Comparison of ENCODE assay signal across 10 cellular contexts in genomic region chr12:21775130-21775920, GRCh38. TPM values are rescaled to one million over a fixed set of nuclear protein-coding genes. Genes with fewer than 3 reads are reported as not detected.
A peak's percentile ranks its signal among the peaks of the same experiment; 100 is the strongest.
DNase-seq lines count a peak whose midpoint lies in the region; ATAC-seq and TF ChIP-seq lines count a peak whose summit lies in the region.
"Had no signal": no experiment of that assay in that cellular context is flagged by ENCODE, and none has a peak within 500 bp of the region (broad histone marks: within the 10 kb centered on the region; RNA-seq: fewer than 3 reads in every experiment).

No MANE protein-coding gene starts in this region.

- H3K4me1 Mint-ChIP-seq in activated naive CD4-positive, alpha-beta T cell treated with anti-CD3 and anti-CD28 coated beads for 36 hours (ENCODE audit: low read depth): peaks cover 10% of the 10 kb centered on the region
- H3K4me1 Mint-ChIP-seq in endodermal cell (peaks cover 6% of the 10 kb centered on the region), type B pancreatic cell (ENCODE audit: unreplicated experiment) (no peaks in the 10 kb centered on the region)

- peak overlapping the region; percentile 69 for H3K4me3 ChIP-seq in endodermal cell (ENCODE audit: low read length)
- no peak overlapping the region for H3K4me3 ChIP-seq in mucosa of stomach (ENCODE audit: low read length)
- H3K4me3 ChIP-seq: BLaER1 had no signal

- no peak for TF ChIP-seq CTCF in endodermal cell (conservative IDR thresholded peaks at IDR 0.05)
- no peak for TF ChIP-seq CTCF in type B pancreatic cell (conservative IDR thresholded peaks at IDR 0.05)

- no peak overlapping the region for H3K9ac ChIP-seq in endodermal cell (ENCODE audit: extremely low read depth, low read length, poor library complexity, severe bottlenecking)
- H3K9ac ChIP-seq in mucosa of stomach (ENCODE audit: low read length): peak overlapping the region; percentile 25
- H3K9ac ChIP-seq: BLaER1 had no signal

- no peak for DNase-seq in activated naive CD4-positive, alpha-beta T cell treated with anti-CD3 and anti-CD28 coated beads for 36 hours
- DNase-seq in activated naive CD4-positive, alpha-beta T cell treated with anti-CD3 and anti-CD28 coated beads, Interleukin-2, amount 50 U/mL, for 16 hours: no peak
- DNase-seq in endodermal cell: peak; percentile 59
- no peak for DNase-seq in type B pancreatic cell (ENCODE audit: extremely low spot score, unreplicated experiment)
- no peak for DNase-seq in NCI-H2171 treated with DMSO at 0.1 percent for 48 hours (lab: John Stamatoyannopoulos, UW)
- no peak for DNase-seq in NCI-H1694 treated with DMSO at 0.1 percent for 48 hours (lab: John Stamatoyannopoulos, UW)

- intact Hi-C loops in activated naive CD4-positive, alpha-beta T cell treated with anti-CD3 and anti-CD28 coated beads for 36 hours (cut with micrococcal nuclease): loop anchor here (5.0 to 10.0 kb wide), 3 partner anchors 78 to 559 kb away; partner anchors contain the start of gene ST8SIA1

- H3K27ac ChIP-seq in endodermal cell (ENCODE audit: low read depth, low read length): no peak overlapping the region
- H3K27ac ChIP-seq: BLaER1 had no signal

- peaks cover 39% of the 10 kb centered on the region for H3K27me3 Mint-ChIP-seq in activated naive CD4-positive, alpha-beta T cell treated with anti-CD3 and anti-CD28 coated beads for 36 hours (ENCODE audit: low read depth)
- H3K27me3 Mint-ChIP-seq in endodermal cell (ENCODE audit: insufficient read depth): peaks cover 52% of the 10 kb centered on the region
- H3K27me3 Mint-ChIP-seq in type B pancreatic cell: peaks cover 69% of the 10 kb centered on the region

- H3K9me3 ChIP-seq in endodermal cell (ENCODE audit: control insufficient read depth, low read length) (no peaks in the 10 kb centered on the region), mucosa of stomach (ENCODE audit: control insufficient read depth, low read length) (no peaks in the 10 kb centered on the region)
- H3K9me3 ChIP-seq: BLaER1 had no signal

- CTCF ChIA-PET in activated naive CD4-positive, alpha-beta T cell treated with anti-CD3 and anti-CD28 coated beads for 36 hours (lab: Charles Lee): interaction anchor here (0.7 kb wide), 1 partner anchor 243 kb away, joined by 3 read pairs; no protein-coding TSS in a partner anchor

- WGBS in endodermal cell (ENCODE audit: insufficient coverage in 1 of 2, insufficient read length in 1 of 2), 2 experiments: 40 to 64% methylated on average over 9 to 14 of the region's 14 CpGs

- no peak overlapping the region for H3K27ac Mint-ChIP-seq in activated naive CD4-positive, alpha-beta T cell treated with anti-CD3 and anti-CD28 coated beads for 36 hours
- H3K27ac Mint-ChIP-seq in endodermal cell (no peak overlapping the region), type B pancreatic cell (no peak overlapping the region)
- H3K27ac Mint-ChIP-seq: memory B cell had no signal

- no peaks in the 10 kb centered on the region for H3K36me3 Mint-ChIP-seq in activated naive CD4-positive, alpha-beta T cell treated with anti-CD3 and anti-CD28 coated beads for 36 hours (ENCODE audit: low read depth)
- H3K36me3 Mint-ChIP-seq in endodermal cell (ENCODE audit: low read depth) (no peaks in the 10 kb centered on the region), type B pancreatic cell (peaks cover 3% of the 10 kb centered on the region)
- H3K36me3 Mint-ChIP-seq: memory B cell had no signal

- no peak for ATAC-seq in GM18909 (IDR thresholded peaks at IDR 0.05; ENCODE audit: poor library complexity, unreplicated experiment)

- H3K27me3 ChIP-seq in endodermal cell (ENCODE audit: control insufficient read depth, insufficient read depth, low read length, poor library complexity, severe bottlenecking): peaks cover 41% of the 10 kb centered on the region
- H3K27me3 ChIP-seq in mucosa of stomach (ENCODE audit: control insufficient read depth, insufficient read depth, low read length): peaks cover 23% of the 10 kb centered on the region

- no peaks in the 10 kb centered on the region for H3K36me3 ChIP-seq in endodermal cell (ENCODE audit: control insufficient read depth, insufficient read depth, low read length)
- H3K36me3 ChIP-seq in mucosa of stomach (ENCODE audit: control insufficient read depth, insufficient read depth, low read length): no peaks in the 10 kb centered on the region
- H3K36me3 ChIP-seq: BLaER1 had no signal

- no peaks in the 10 kb centered on the region for H3K9me3 Mint-ChIP-seq in activated naive CD4-positive, alpha-beta T cell treated with anti-CD3 and anti-CD28 coated beads for 36 hours
- H3K9me3 Mint-ChIP-seq in endodermal cell (no peaks in the 10 kb centered on the region), type B pancreatic cell (no peaks in the 10 kb centered on the region)
- H3K9me3 Mint-ChIP-seq: memory B cell had no signal

- no peaks in the 10 kb centered on the region for H3K4me1 ChIP-seq in endodermal cell (ENCODE audit: control insufficient read depth, insufficient read depth, low read length)
- H3K4me1 ChIP-seq in mucosa of stomach (ENCODE audit: control insufficient read depth, insufficient read depth, low read length): no peaks in the 10 kb centered on the region
- H3K4me1 ChIP-seq: BLaER1 had no signal

- peak overlapping the region; percentile 32 for H3K4me3 Mint-ChIP-seq in activated naive CD4-positive, alpha-beta T cell treated with anti-CD3 and anti-CD28 coated beads for 36 hours
- H3K4me3 Mint-ChIP-seq in endodermal cell (peak overlapping the region; percentile 53), type B pancreatic cell (peak overlapping the region; percentile 81)

RNA-seq across cellular contexts. Expression of gene KCNJ8, which starts 0.8 kb away (rescaled TPM):
- total RNA-seq in activated naive CD4-positive, alpha-beta T cell treated with anti-CD3 and anti-CD28 coated beads for 36 hours: not detected
- 1 to 10 TPM in 1 of 2 donors, under 1 TPM in 1; 0.84 to 2.7 TPM for total RNA-seq in endodermal cell
- polyA plus RNA-seq in endodermal cell (2013, experiment 1 of 2): 1.9 TPM
- 1.5 TPM for polyA plus RNA-seq in endodermal cell (2013, experiment 2 of 2)
- total RNA-seq in type B pancreatic cell (ENCODE audit: low replicate concordance): 2.4 and 7.8 TPM in 2 replicates
